Comparison of ENCODE assay signal across 26 cellular contexts in genomic region chr17:4134756-4135155, GRCh38. TPM values are rescaled to one million over a fixed set of nuclear protein-coding genes. Genes with fewer than 3 reads are reported as not detected.
DNase-seq lines count a peak whose midpoint lies in the region; ATAC-seq and TF ChIP-seq lines count a peak whose summit lies in the region.
"Had no signal": no experiment of that assay in that cellular context is flagged by ENCODE, and none has a peak within 500 bp of the region (broad histone marks: within the 10 kb centered on the region; RNA-seq: fewer than 3 reads in every experiment).

No MANE protein-coding gene starts in this region.

- H3K27me3 Mint-ChIP-seq in activated CD4-positive, alpha-beta T cell treated with anti-CD3 and anti-CD28 coated beads for 36 hours, result no peaks in the 10 kb centered on the region
- H3K27me3 Mint-ChIP-seq in activated CD4-positive, alpha-beta T cell treated with anti-CD3 and anti-CD28 coated beads, Interleukin-2, amount 10 ng/mL, durations not matched to agents 7 days and 5 days, result no peaks in the 10 kb centered on the region
- H3K27me3 Mint-ChIP-seq in endodermal cell (ENCODE audit: insufficient read depth) (no peaks in the 10 kb centered on the region), progenitor cell of endocrine pancreas (no peaks in the 10 kb centered on the region)
- H3K27me3 Mint-ChIP-seq: activated CD8-positive, alpha-beta memory T cell treated with anti-CD3 and anti-CD28 coated beads, Interleukin-2, amount 10 ng/mL, durations not matched to agents 7 days and 5 days had no signal

- H3K4me1 Mint-ChIP-seq in activated CD4-positive, alpha-beta T cell treated with anti-CD3 and anti-CD28 coated beads for 36 hours, result peaks cover 48% of the 10 kb centered on the region
- peaks cover 40% of the 10 kb centered on the region for H3K4me1 Mint-ChIP-seq in activated CD4-positive, alpha-beta T cell treated with anti-CD3 and anti-CD28 coated beads, Interleukin-2, amount 10 ng/mL, durations not matched to agents 7 days and 5 days
- no peaks in the 10 kb centered on the region for H3K4me1 Mint-ChIP-seq in endodermal cell
- no peaks in the 10 kb centered on the region for H3K4me1 Mint-ChIP-seq in progenitor cell of endocrine pancreas (ENCODE audit: low read depth)

- no peak overlapping the region for H3K9ac ChIP-seq in endodermal cell (ENCODE audit: extremely low read depth, low read length, poor library complexity, severe bottlenecking)
- H3K9ac ChIP-seq: KMS-11 had no signal

- DNase-seq in activated CD4-positive, alpha-beta T cell treated with anti-CD3 and anti-CD28 coated beads for 36 hours, result no peak
- DNase-seq in activated CD4-positive, alpha-beta T cell treated with anti-CD3 and anti-CD28 coated beads, Interleukin-2, amount 10 ng/mL, durations not matched to agents 7 days and 5 days, result no peak
- DNase-seq in Peyer's patch (peak in 1 of 3 donors; percentile 66), endodermal cell (no peak), progenitor cell of endocrine pancreas (ENCODE audit: low spot score, unreplicated experiment) (no peak), NCI-H1436 (lab: John Stamatoyannopoulos, UW) (no peak), body of pancreas (no peak), upper lobe of right lung (no peak)
- DNase-seq: 8988T; activated CD4-positive, alpha-beta T cell treated with anti-CD3 and anti-CD28 coated beads for 48 hours; activated CD8-positive, alpha-beta memory T cell treated with anti-CD3 and anti-CD28 coated beads, Interleukin-2, amount 10 ng/mL, durations not matched to agents 7 days and 5 days; cerebellar nuclear complex; COR-L47; effector CD4-positive, alpha-beta T cell; foreskin fibroblast; hippocampal formation; immature natural killer cell; NCI-H146; NCI-H524; T-helper 1 cell had no signal

- H3K36me3 ChIP-seq in Peyer's patch (peaks cover 0 to 13% (median 0%) of the 10 kb centered on the region in 3 donors), endodermal cell (ENCODE audit: control insufficient read depth, insufficient read depth, low read length) (peaks cover 10% of the 10 kb centered on the region), body of pancreas (replicated peaks in 1 of 2; ENCODE audit: insufficient read depth in 1 of 2, low read depth in 2 of 2) (no peaks in the 10 kb centered on the region), upper lobe of right lung (peaks cover under 1% of the 10 kb centered on the region)

- no peaks in the 10 kb centered on the region for H3K9me3 ChIP-seq in Peyer's patch
- H3K9me3 ChIP-seq in endodermal cell (ENCODE audit: control insufficient read depth, low read length), result no peaks in the 10 kb centered on the region
- no peaks in the 10 kb centered on the region for H3K9me3 ChIP-seq in body of pancreas
- H3K9me3 ChIP-seq in upper lobe of right lung, result no peaks in the 10 kb centered on the region
- H3K9me3 ChIP-seq: neutrophil, SJSA1 had no signal

- POLR2A ChIA-PET in activated CD4-positive, alpha-beta T cell treated with anti-CD3 and anti-CD28 coated beads for 36 hours (lab: Charles Lee), result no interaction called here
- POLR2A ChIA-PET in activated CD4-positive, alpha-beta T cell treated with anti-CD3 and anti-CD28 coated beads, Interleukin-2, amount 10 ng/mL, durations not matched to agents 7 days and 5 days (lab: Charles Lee), result no interaction called here

- no peak for ATAC-seq in activated CD4-positive, alpha-beta T cell treated with anti-CD3 and anti-CD28 coated beads for 36 hours
- ATAC-seq in body of pancreas, result no peak
- ATAC-seq in upper lobe of right lung, result no peak
- ATAC-seq: activated CD8-positive, alpha-beta memory T cell treated with anti-CD3 and anti-CD28 coated beads, Interleukin-2, amount 10 ng/mL, durations not matched to agents 7 days and 5 days; activated naive CD4-positive, alpha-beta T cell treated with anti-CD3 and anti-CD28 coated beads, Interleukin-2, amount 50 U/mL, for 72 hours; Panc1 had no signal

- peak in 1 of 2 donors; percentile 62 for TF ChIP-seq POLR2A in Peyer's patch (IDR thresholded peaks at IDR 0.05)
- no peak for TF ChIP-seq POLR2A in body of pancreas (IDR thresholded peaks at IDR 0.05)

- CTCF ChIA-PET in activated CD4-positive, alpha-beta T cell treated with anti-CD3 and anti-CD28 coated beads for 36 hours (lab: Charles Lee), result interaction anchor here (1.1 kb wide), 1 partner anchor 25 kb away, joined by 4 read pairs; no protein-coding TSS in a partner anchor
- CTCF ChIA-PET in activated CD4-positive, alpha-beta T cell treated with anti-CD3 and anti-CD28 coated beads, Interleukin-2, amount 10 ng/mL, durations not matched to agents 7 days and 5 days (lab: Charles Lee), result interaction anchor here (1.0 to 1.5 kb wide), 2 partner anchors 8 to 13 kb away, joined by 3 to 4 read pairs; partner anchors contain the start of genes CYB5D2 and ZZEF1

- TF ChIP-seq CTCF in Peyer's patch (IDR thresholded peaks at IDR 0.05), result no peak
- no peak for TF ChIP-seq CTCF in endodermal cell (conservative IDR thresholded peaks at IDR 0.05)
- no peak for TF ChIP-seq CTCF in progenitor cell of endocrine pancreas (IDR thresholded peaks at IDR 0.05; ENCODE audit: unreplicated experiment)
- TF ChIP-seq CTCF in body of pancreas (IDR thresholded peaks at IDR 0.05), result no peak
- TF ChIP-seq CTCF in upper lobe of right lung (IDR thresholded peaks at IDR 0.05), result no peak

- no peak overlapping the region for H3K4me3 Mint-ChIP-seq in activated CD4-positive, alpha-beta T cell treated with anti-CD3 and anti-CD28 coated beads for 36 hours
- no peak overlapping the region for H3K4me3 Mint-ChIP-seq in activated CD4-positive, alpha-beta T cell treated with anti-CD3 and anti-CD28 coated beads, Interleukin-2, amount 10 ng/mL, durations not matched to agents 7 days and 5 days
- H3K4me3 Mint-ChIP-seq in endodermal cell (no peak overlapping the region), progenitor cell of endocrine pancreas (ENCODE audit: low read depth) (no peak overlapping the region)
- H3K4me3 Mint-ChIP-seq: activated CD8-positive, alpha-beta memory T cell treated with anti-CD3 and anti-CD28 coated beads, Interleukin-2, amount 10 ng/mL, durations not matched to agents 7 days and 5 days; activated T-helper 1 cell treated with anti-CD3 and anti-CD28 coated beads, Interleukin-12 subunit alpha, Interleukin-12 subunit beta, Interleukin-2, Interleukin-4 antibody, amounts not matched to agents 30 ng/mL and 10 ng/mL and 1 ng/mL, durations not matched to agents 14 hours and 24 hours and 36 hours; immature natural killer cell had no signal

- no peaks in the 10 kb centered on the region for H3K9me3 Mint-ChIP-seq in activated CD4-positive, alpha-beta T cell treated with anti-CD3 and anti-CD28 coated beads for 36 hours (ENCODE audit: low read depth)
- no peaks in the 10 kb centered on the region for H3K9me3 Mint-ChIP-seq in activated CD4-positive, alpha-beta T cell treated with anti-CD3 and anti-CD28 coated beads, Interleukin-2, amount 10 ng/mL, durations not matched to agents 7 days and 5 days
- H3K9me3 Mint-ChIP-seq in endodermal cell (no peaks in the 10 kb centered on the region), progenitor cell of endocrine pancreas (ENCODE audit: low read depth) (no peaks in the 10 kb centered on the region)
- H3K9me3 Mint-ChIP-seq: activated naive CD4-positive, alpha-beta T cell treated with anti-CD3 and anti-CD28 coated beads, Interleukin-2, amount 50 U/mL, for 72 hours; activated T-helper 1 cell treated with anti-CD3 and anti-CD28 coated beads, Interleukin-12 subunit alpha, Interleukin-12 subunit beta, Interleukin-2, Interleukin-4 antibody, amounts not matched to agents 30 ng/mL and 10 ng/mL and 1 ng/mL, durations not matched to agents 14 hours and 24 hours and 36 hours; immature natural killer cell had no signal

- peaks cover 0 to 65% (median 3%) of the 10 kb centered on the region in 4 donors for H3K4me1 ChIP-seq in Peyer's patch
- H3K4me1 ChIP-seq in endodermal cell (ENCODE audit: control insufficient read depth, insufficient read depth, low read length), result peaks cover under 1% of the 10 kb centered on the region
- H3K4me1 ChIP-seq in body of pancreas, result peaks cover 67% of the 10 kb centered on the region
- H3K4me1 ChIP-seq in upper lobe of right lung, result peaks cover 37% of the 10 kb centered on the region
- H3K4me1 ChIP-seq: SJSA1 had no signal

- intact Hi-C loops in activated CD4-positive, alpha-beta T cell treated with anti-CD3 and anti-CD28 coated beads for 36 hours (cut with DNase I, micrococcal nuclease), result no loop called here
- intact Hi-C loops in body of pancreas (cut with DNase I), result no loop called here
- intact Hi-C loops in upper lobe of right lung (cut with DNase I), result no loop called here

- peak overlapping the region in 1 of 4 donors; percentile 17 for H3K4me3 ChIP-seq in Peyer's patch
- H3K4me3 ChIP-seq in endodermal cell (ENCODE audit: low read length), result no peak overlapping the region
- no peak overlapping the region for H3K4me3 ChIP-seq in body of pancreas
- H3K4me3 ChIP-seq in upper lobe of right lung, result no peak overlapping the region
- H3K4me3 ChIP-seq: SJSA1 had no signal

- H3K27ac Mint-ChIP-seq in activated CD4-positive, alpha-beta T cell treated with anti-CD3 and anti-CD28 coated beads for 36 hours, result peak overlapping the region; percentile 29
- H3K27ac Mint-ChIP-seq in activated CD4-positive, alpha-beta T cell treated with anti-CD3 and anti-CD28 coated beads, Interleukin-2, amount 10 ng/mL, durations not matched to agents 7 days and 5 days, result no peak overlapping the region
- peak overlapping the region; percentile 16 for H3K27ac Mint-ChIP-seq in endodermal cell
- H3K27ac Mint-ChIP-seq in progenitor cell of endocrine pancreas, result peak overlapping the region; percentile 14
- H3K27ac Mint-ChIP-seq: activated CD8-positive, alpha-beta memory T cell treated with anti-CD3 and anti-CD28 coated beads, Interleukin-2, amount 10 ng/mL, durations not matched to agents 7 days and 5 days; activated T-helper 1 cell treated with anti-CD3 and anti-CD28 coated beads, Interleukin-12 subunit alpha, Interleukin-12 subunit beta, Interleukin-2, Interleukin-4 antibody, amounts not matched to agents 30 ng/mL and 10 ng/mL and 1 ng/mL, durations not matched to agents 14 hours and 24 hours and 36 hours had no signal

- no peaks in the 10 kb centered on the region for H3K27me3 ChIP-seq in Peyer's patch
- no peaks in the 10 kb centered on the region for H3K27me3 ChIP-seq in endodermal cell (ENCODE audit: control insufficient read depth, insufficient read depth, low read length, poor library complexity, severe bottlenecking)
- H3K27me3 ChIP-seq in body of pancreas, result no peaks in the 10 kb centered on the region
- no peaks in the 10 kb centered on the region for H3K27me3 ChIP-seq in upper lobe of right lung
- H3K27me3 ChIP-seq: neutrophil, SJSA1 had no signal

- H3K27ac ChIP-seq in Peyer's patch (peak overlapping the region in 3 of 4 donors; percentile 51 to 83 (median 76)), endodermal cell (ENCODE audit: low read depth, low read length) (no peak overlapping the region), body of pancreas (no peak overlapping the region), upper lobe of right lung (no peak overlapping the region)
- H3K27ac ChIP-seq: KMS-11, neutrophil, SJSA1 had no signal

- H3K36me3 Mint-ChIP-seq in activated CD4-positive, alpha-beta T cell treated with anti-CD3 and anti-CD28 coated beads for 36 hours (ENCODE audit: low read depth), result peaks cover 18% of the 10 kb centered on the region
- peaks cover 19% of the 10 kb centered on the region for H3K36me3 Mint-ChIP-seq in activated CD4-positive, alpha-beta T cell treated with anti-CD3 and anti-CD28 coated beads, Interleukin-2, amount 10 ng/mL, durations not matched to agents 7 days and 5 days (ENCODE audit: low read depth)
- peaks cover 9% of the 10 kb centered on the region for H3K36me3 Mint-ChIP-seq in endodermal cell (ENCODE audit: low read depth)
- peaks cover 2% of the 10 kb centered on the region for H3K36me3 Mint-ChIP-seq in progenitor cell of endocrine pancreas (ENCODE audit: insufficient read depth)

- 87 to 91% methylated on average over 3 to 4 of the region's 4 CpGs for WGBS in endodermal cell (ENCODE audit: insufficient coverage in 1 of 2, insufficient read length in 1 of 2), 2 experiments
- 78 to 79% methylated on average over 4 of the region's 4 CpGs for WGBS in body of pancreas, 2 donors

RNA-seq across cellular contexts. Expression of gene ZZEF1, which starts 8.1 kb away (rescaled TPM):
- total RNA-seq in activated CD4-positive, alpha-beta T cell treated with anti-CD3 and anti-CD28 coated beads for 36 hours, result 10 to 100 TPM; 29.4 to 32.5 TPM
- 10 to 100 TPM; 62.5 to 66.2 TPM for total RNA-seq in activated CD4-positive, alpha-beta T cell treated with anti-CD3 and anti-CD28 coated beads, Interleukin-2, amount 10 ng/mL, durations not matched to agents 7 days and 5 days
- 100 to 1,000 TPM; 167 to 754 (median 598) TPM for total RNA-seq in Peyer's patch
- 10 to 100 TPM; 21.5 to 29.4 TPM for total RNA-seq in endodermal cell
- polyA plus RNA-seq in endodermal cell (2013, experiment 1 of 2), result 15.0 TPM
- polyA plus RNA-seq in endodermal cell (2013, experiment 2 of 2), result 14.1 TPM
- 36.4 and 39.2 TPM in 2 replicates for total RNA-seq in progenitor cell of endocrine pancreas
- 10 to 100 TPM; 47.2 to 96.2 TPM for total RNA-seq in body of pancreas
- total RNA-seq in upper lobe of right lung, result 50.9 TPM

RNA-seq across cellular contexts. Expression of gene CYB5D2, which starts 8.2 kb away (rescaled TPM):
- 10 to 100 TPM; 10.5 to 11.1 TPM for total RNA-seq in activated CD4-positive, alpha-beta T cell treated with anti-CD3 and anti-CD28 coated beads for 36 hours
- 1 to 10 TPM; 6.8 to 7.6 TPM for total RNA-seq in activated CD4-positive, alpha-beta T cell treated with anti-CD3 and anti-CD28 coated beads, Interleukin-2, amount 10 ng/mL, durations not matched to agents 7 days and 5 days
- total RNA-seq in Peyer's patch (10 to 100 TPM; 15.7 to 39.9 (median 25.3) TPM), endodermal cell (1 to 10 TPM; 6.7 to 6.8 TPM), progenitor cell of endocrine pancreas (10.7 and 13.0 TPM in 2 replicates), body of pancreas (10 to 100 TPM; 23.1 to 24.1 TPM), upper lobe of right lung (12.5 TPM)
- 18.3 TPM for polyA plus RNA-seq in endodermal cell (2013, experiment 1 of 2)
- polyA plus RNA-seq in endodermal cell (2013, experiment 2 of 2), result 15.6 TPM

Comparison
In these comparisons a context has a peak if more than half of its experiments do, and no peak if none do; other contexts are left out.
1. H3K27ac ChIP-seq: peak in Peyer's patch (3 of 4); none in endodermal cell (single experiment), body of pancreas (0 of 4) and upper lobe of right lung (single experiment).